ENCODE assay signal across 8 cellular contexts in the genomic region with DNA sequence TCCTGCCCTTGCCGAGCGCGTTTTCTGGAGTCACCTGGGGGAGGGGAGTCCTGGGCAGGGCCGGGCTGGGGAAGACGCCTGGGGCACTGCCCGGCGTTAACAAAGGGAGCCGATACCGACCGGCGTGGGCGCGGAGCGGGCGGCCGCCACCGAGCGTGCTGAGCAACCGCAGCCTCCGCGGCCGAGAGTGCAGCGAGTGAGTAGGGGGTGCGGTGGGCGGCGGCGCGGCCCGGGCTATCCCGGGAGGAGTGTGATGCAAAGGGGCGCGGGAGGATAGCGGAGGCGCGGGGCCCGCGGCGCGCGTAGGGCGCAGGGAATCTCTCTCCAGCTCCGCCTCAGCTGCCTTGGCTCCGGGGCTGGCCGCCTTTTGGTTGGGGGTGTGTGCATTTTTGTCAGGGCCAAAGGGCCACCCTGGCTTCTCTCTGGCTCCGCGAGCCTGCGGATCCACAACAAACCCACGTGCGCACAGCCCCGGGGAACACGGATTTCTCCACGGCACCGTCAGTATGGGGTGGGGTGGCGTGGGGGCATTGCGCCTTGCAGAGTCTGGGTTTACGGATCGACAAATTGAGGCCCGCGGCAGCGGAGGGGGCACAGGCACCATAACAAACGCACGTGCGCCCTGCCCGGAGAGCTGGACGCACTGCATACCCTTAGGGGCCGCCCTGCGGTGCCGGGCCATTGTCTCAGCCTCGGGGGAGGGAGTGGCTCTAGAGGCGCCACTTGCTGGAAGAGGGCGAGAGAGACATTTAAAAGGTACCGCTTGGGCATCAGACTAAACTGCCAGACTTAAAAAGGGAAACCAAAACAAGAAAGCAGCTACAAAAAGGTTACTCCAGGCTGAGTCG. TPM values are rescaled to one million over a fixed set of nuclear protein-coding genes. Genes with fewer than 3 reads are reported as not detected.
DNase-seq lines count a peak whose midpoint lies in the region; ATAC-seq and TF ChIP-seq lines count a peak whose summit lies in the region.

No MANE protein-coding gene starts in this region.

- peaks cover 7% of the 10 kb centered on the region for H3K4me1 ChIP-seq in A673 (ENCODE audit: insufficient read depth, low read length, poor library complexity, severe bottlenecking)

- H3K36me3 ChIP-seq in A673 (ENCODE audit: insufficient read depth, low read length, poor library complexity, severe bottlenecking) = peaks cover 26% of the 10 kb centered on the region

- H3K9me3 ChIP-seq in A673 (ENCODE audit: low read depth, low read length, poor library complexity, severe bottlenecking) = no peaks in the 10 kb centered on the region

- DNase-seq in A673 (ENCODE audit: low spot score) (peak; percentile 90), NCI-H2227 (lab: John Stamatoyannopoulos, UW; ENCODE audit: unreplicated experiment) (peak; percentile 71), ecto neural progenitor cell (ENCODE audit: low spot score) (peak; percentile 84), medulla oblongata (ENCODE audit: extremely low spot score) (peak; percentile 66)
- DNase-seq in activated CD4-positive, alpha-beta T cell treated with anti-CD3 and anti-CD28 coated beads, Interleukin-2, amount 50 U/mL, for 1 hour = peak; percentile 60
- DNase-seq in stimulated activated CD8-positive, alpha-beta memory T cell treated with anti-CD3 and anti-CD28 coated beads, Interleukin-2, amount 100 ng/mL, for 48 hours (ENCODE audit: low read depth in 2 of 2) = peak; percentile 36 to 37

- POLR2A ChIA-PET in A673 (lab: Charles Lee; ENCODE audit: low non-redundant PET) = no interaction called here

- intact Hi-C loops in A673 (cut with micrococcal nuclease; ENCODE audit: unreplicated experiment) = loop anchor here (2.0 kb wide), 1 partner anchor 34 kb away; no protein-coding TSS in a partner anchor

- no peaks in the 10 kb centered on the region for H3K27me3 ChIP-seq in A673 (replicated peaks; ENCODE audit: insufficient read depth, low read depth, low read length, poor library complexity)

- CTCF ChIA-PET in A673 (lab: Charles Lee) = interaction anchor here (1.9 kb wide), 1 partner anchor 81 kb away, joined by 10 read pairs; no protein-coding TSS in a partner anchor

- ATAC-seq in GM18520 (IDR thresholded peaks at IDR 0.05; ENCODE audit: unreplicated experiment) = peak; percentile 79
- peak; percentile 63 for ATAC-seq in HG03045 (IDR thresholded peaks at IDR 0.05; ENCODE audit: unreplicated experiment)

- peak overlapping the region; percentile 95 for H3K4me3 ChIP-seq in A673 (ENCODE audit: low read depth, low read length, poor library complexity, severe bottlenecking)

- TF ChIP-seq CTCF in A673 (conservative IDR thresholded peaks at IDR 0.05; ENCODE audit: low read depth, low read length) = peak; percentile 40

- no TSS peak for BruUV-seq in A673 (replicated peaks; lab: Mats Ljungman, UMichigan)

- H3K27ac ChIP-seq in A673 (ENCODE audit: low read depth, low read length, poor library complexity, severe bottlenecking) = peak overlapping the region; percentile 90

RNA-seq across cellular contexts. Expression of a gene that starts 0.5 kb away (rescaled TPM):
- 74.2 and 78.3 TPM in 2 replicates for total RNA-seq in A673 (2021)

Comparison
In these comparisons a context has a peak if more than half of its experiments do, and no peak if none do; other contexts are left out.
1. Peak in every context shown above with its lines: DNase-seq, ATAC-seq, H3K4me3 ChIP-seq and H3K27ac ChIP-seq.
2. DNase-seq: peak in every context shown above with its lines; median percentile 90 in A673; 84 in ecto neural progenitor cell; 71 in NCI-H2227; 66 in medulla oblongata; 60 in activated CD4-positive, alpha-beta T cell treated with anti-CD3 and anti-CD28 coated beads, Interleukin-2, amount 50 U/mL, for 1 hour; 36 in stimulated activated CD8-positive, alpha-beta memory T cell treated with anti-CD3 and anti-CD28 coated beads, Interleukin-2, amount 100 ng/mL, for 48 hours.